ENCODE assay signal across 8 cellular contexts in genomic region chr16:4293181-4293716, GRCh38. TPM values are rescaled to one million over a fixed set of nuclear protein-coding genes. Genes with fewer than 3 reads are reported as not detected.
A peak's percentile ranks its signal among the peaks of the same experiment; 100 is the strongest.
DNase-seq lines count a peak whose midpoint lies in the region; ATAC-seq and TF ChIP-seq lines count a peak whose summit lies in the region.
"Had no signal": no experiment of that assay in that cellular context is flagged by ENCODE, and none has a peak within 500 bp of the region (broad histone marks: within the 10 kb centered on the region; RNA-seq: fewer than 3 reads in every experiment).

No MANE protein-coding gene starts in this region.

- H3K4me3 Mint-ChIP-seq in endothelial cell (ENCODE audit: unreplicated experiment): peak overlapping the region; percentile 63
- H3K4me3 Mint-ChIP-seq: activated T-cell treated with anti-CD3 and anti-CD28 coated beads, Interleukin-2, amount 50 U/mL, for 4 hours had no signal

- no peaks in the 10 kb centered on the region for H3K36me3 Mint-ChIP-seq in endothelial cell (ENCODE audit: low read depth, unreplicated experiment)

- H3K9ac ChIP-seq in HUES6 (ENCODE audit: low read length) (peak overlapping the region; percentile 10), skeletal muscle satellite cell (ENCODE audit: low read depth, low read length) (no peak overlapping the region)

- H3K4me2 ChIP-seq in skeletal muscle satellite cell (ENCODE audit: low read length): peak overlapping the region; percentile 78

- H3K4me1 ChIP-seq in HUES6 (ENCODE audit: control insufficient read depth, insufficient read depth, low read length): peaks cover 44% of the 10 kb centered on the region
- peaks cover 45% of the 10 kb centered on the region for H3K4me1 ChIP-seq in skeletal muscle satellite cell (ENCODE audit: control insufficient read depth, insufficient read depth, low read length)

- ATAC-seq in HG03039 (IDR thresholded peaks at IDR 0.05; ENCODE audit: unreplicated experiment): no peak
- ATAC-seq: activated T-cell treated with anti-CD3 and anti-CD28 coated beads, Interleukin-2, amount 50 U/mL, for 4 hours had no signal

- no peak for DNase-seq in endothelial cell (ENCODE audit: low spot score)
- DNase-seq in activated CD4-positive, alpha-beta T cell treated with anti-CD3 and anti-CD28 coated beads, Interleukin-2, amount 50 U/mL, for 1 hour: no peak
- DNase-seq in activated CD4-positive, CD25-positive, alpha-beta regulatory T cell treated with anti-CD3 and anti-CD28 coated beads, Interleukin-2, amount 50 U/mL, for 72 hours: no peak
- DNase-seq: activated T-cell treated with anti-CD3 and anti-CD28 coated beads, Interleukin-2, amount 50 U/mL, for 4 hours had no signal

- H3K9me3 ChIP-seq in HUES6 (ENCODE audit: control insufficient read depth, insufficient read depth, low read depth, low read length) (no peaks in the 10 kb centered on the region), skeletal muscle satellite cell (replicated peaks; ENCODE audit: low read length) (no peaks in the 10 kb centered on the region)

- H3K27me3 ChIP-seq in HUES6 (ENCODE audit: control insufficient read depth, insufficient read depth, low read length) (no peaks in the 10 kb centered on the region), skeletal muscle satellite cell (ENCODE audit: control insufficient read depth, insufficient read depth, low read length) (no peaks in the 10 kb centered on the region)

- no peak overlapping the region for H3K27ac Mint-ChIP-seq in endothelial cell (ENCODE audit: unreplicated experiment)

- H3K36me3 ChIP-seq in HUES6 (ENCODE audit: control insufficient read depth, insufficient read depth, low read length) (no peaks in the 10 kb centered on the region), skeletal muscle satellite cell (ENCODE audit: insufficient read depth, low read length) (no peaks in the 10 kb centered on the region)

- H3K4me3 ChIP-seq in HUES6 (ENCODE audit: low read depth, low read length) (peak overlapping the region; percentile 14; the same call in 1 of the 2 replicates), skeletal muscle satellite cell (ENCODE audit: low read length) (peak overlapping the region; percentile 11)

- no peak for TF ChIP-seq CTCF in endothelial cell (IDR thresholded peaks at IDR 0.05; ENCODE audit: unreplicated experiment)

- peaks cover 15% of the 10 kb centered on the region for H3K4me1 Mint-ChIP-seq in endothelial cell (ENCODE audit: unreplicated experiment)

- H3K27me3 Mint-ChIP-seq in endothelial cell (ENCODE audit: unreplicated experiment): peaks cover 9% of the 10 kb centered on the region

- no peak overlapping the region for H3K27ac ChIP-seq in HUES6 (ENCODE audit: low read depth, low read length)

- H3K9me3 Mint-ChIP-seq in endothelial cell (ENCODE audit: unreplicated experiment): no peaks in the 10 kb centered on the region
- H3K9me3 Mint-ChIP-seq: activated T-cell treated with anti-CD3 and anti-CD28 coated beads, Interleukin-2, amount 50 U/mL, for 4 hours had no signal

RNA-seq across cellular contexts. Expression of gene TFAP4, which starts 20.4 kb away (rescaled TPM):
- total RNA-seq in endothelial cell (ENCODE audit: unreplicated experiment): 6.2 TPM
- 10.1 and 12.5 TPM in 2 replicates for total RNA-seq in skeletal muscle satellite cell (2012; rRNA removed)

RNA-seq across cellular contexts. Expression of gene GLIS2, which starts 22.6 kb away (rescaled TPM):
- total RNA-seq in endothelial cell (ENCODE audit: unreplicated experiment): 1.6 TPM
- total RNA-seq in skeletal muscle satellite cell (2012; rRNA removed): 1.5 and 2.0 TPM in 2 replicates

RNA-seq across cellular contexts. Expression of gene SRL, which starts 51.4 kb away (rescaled TPM):
- total RNA-seq in endothelial cell (ENCODE audit: unreplicated experiment): 0.26 TPM
- 0.66 TPM in 1 of 2 replicates, not detected in the other for total RNA-seq in skeletal muscle satellite cell (2012; rRNA removed)
- total RNA-seq: bronchial epithelial cell had no signal

RNA-seq across cellular contexts. Expression of gene PAM16, which starts 57.9 kb away (rescaled TPM):
- total RNA-seq in endothelial cell (ENCODE audit: unreplicated experiment): 29.5 TPM
- 37.8 and 62.3 TPM in 2 replicates for total RNA-seq in skeletal muscle satellite cell (2012; rRNA removed)
